8 cellular contexts compared by ENCODE assay signal in genomic region chr15:74374648-74375302, GRCh38. TPM values are rescaled to one million over a fixed set of nuclear protein-coding genes. Genes with fewer than 3 reads are reported as not detected.
DNase-seq lines count a peak whose midpoint lies in the region; TF ChIP-seq lines count a peak whose summit lies in the region.

No MANE protein-coding gene starts in this region.

- no peak overlapping the region for H3K9ac ChIP-seq in HUES48 (ENCODE audit: low read depth, low read length)

- H3K27me3 ChIP-seq in HUES48 (ENCODE audit: control insufficient read depth, insufficient read depth, low read length) (peaks cover 5% of the 10 kb centered on the region; the same call in 1 of the 2 replicates), dorsolateral prefrontal cortex (no peaks in the 10 kb centered on the region), ovary (no peaks in the 10 kb centered on the region)

- TF ChIP-seq CTCF in GM12875 (IDR thresholded peaks at IDR 0.05; ENCODE audit: borderline replicate concordance, insufficient read depth, low read depth, low read length) (peak; percentile 13; the same call in 1 of the 2 replicates), dorsolateral prefrontal cortex (IDR thresholded peaks at IDR 0.05 in 54 of 56, conservative IDR thresholded peaks at IDR 0.05 in 2 of 56; ENCODE audit: low read depth in 1 of 56, partially characterized antibody in 56 of 56) (no peak), ovary (IDR thresholded peaks at IDR 0.05) (no peak)

- WGBS in ovary, 3 donors, result 23% methylated on average over 11 of the region's 11 CpGs

- no peak for DNase-seq in dorsolateral prefrontal cortex
- no peak for DNase-seq in ovary
- no peak for DNase-seq in pons (ENCODE audit: low spot score)
- DNase-seq in NCI-H2081 treated with DMSO at 0.1 percent for 48 hours (lab: John Stamatoyannopoulos, UW), result no peak
- DNase-seq in nucleus accumbens (lab: John Stamatoyannopoulos, UW), result no peak
- DNase-seq in NCI-H1436 treated with DMSO at 0.1 percent for 48 hours (lab: John Stamatoyannopoulos, UW), result no peak

- peaks cover 8% of the 10 kb centered on the region for H3K4me1 ChIP-seq in HUES48 (ENCODE audit: control insufficient read depth, insufficient read depth, low read length)
- H3K4me1 ChIP-seq in ovary (ENCODE audit: insufficient read depth), result peaks cover 3% of the 10 kb centered on the region

- H3K36me3 ChIP-seq in HUES48 (ENCODE audit: control insufficient read depth, insufficient read depth, low read length) (no peaks in the 10 kb centered on the region), ovary (no peaks in the 10 kb centered on the region)

- no peak overlapping the region for H3K27ac ChIP-seq in HUES48 (ENCODE audit: low read depth, low read length)
- peak overlapping the region in 2 of 59 donors; percentile 57 to 69 for H3K27ac ChIP-seq in dorsolateral prefrontal cortex
- no peak overlapping the region for H3K27ac ChIP-seq in ovary

- no peak for TF ChIP-seq POLR2A in ovary (IDR thresholded peaks at IDR 0.05)

- intact Hi-C loops in dorsolateral prefrontal cortex (cut with DNase I), result loop anchor here (2.0 to 10.0 kb wide), 7 partner anchors 114 to 580 kb away; partner anchors contain the start of genes ARID3B (in 1 of the 2) and RPP25 (in 1 of the 2)
- intact Hi-C loops in ovary (cut with DNase I), result loop anchor here in 3 of 4 donors (2.0 to 10.0 kb wide), 5 partner anchors 62 to 393 kb away; no protein-coding TSS in a partner anchor

- H3K4me3 ChIP-seq in GM12875 (ENCODE audit: low read depth, low read length) (no peak overlapping the region), HUES48 (ENCODE audit: low read depth, low read length) (peak overlapping the region; percentile 80), dorsolateral prefrontal cortex (peak overlapping the region; percentile 48 to 91 (median 72)), ovary (peak overlapping the region; percentile 57)

- no peak for TF ChIP-seq EP300 in ovary (IDR thresholded peaks at IDR 0.05)

- H3K9me3 ChIP-seq in HUES48 (ENCODE audit: control insufficient read depth, insufficient read depth, low read length), result no peaks in the 10 kb centered on the region
- H3K9me3 ChIP-seq in ovary, result no peaks in the 10 kb centered on the region

RNA-seq across cellular contexts. Expression of gene CYP11A1, which starts 7.3 kb away (rescaled TPM):
- total RNA-seq in dorsolateral prefrontal cortex, result 1 to 10 TPM in 106 of 120 experiments, under 1 TPM in 14; 0.37 to 5.5 (median 2.0) TPM
- 10 to 100 TPM; 19.9 to 61.3 (median 32.3) TPM for total RNA-seq in ovary
- polyA plus RNA-seq in ovary, result 1,000 to 10,000 TPM in 1 of 2 donors, 10 to 100 TPM in 1; 30.1 to 1,902 TPM

RNA-seq across cellular contexts. Expression of gene SEMA7A, which starts 59.0 kb away (rescaled TPM):
- 100 to 1,000 TPM in 2 of 120 experiments, 10 to 100 TPM in 118; 34.1 to 116 (median 63.6) TPM for total RNA-seq in dorsolateral prefrontal cortex
- total RNA-seq in ovary, result 10 to 100 TPM in 3 of 7 donors, 1 to 10 TPM in 4; 3.2 to 10.1 (median 8.3) TPM
- 10 to 100 TPM in 1 of 2 donors, 1 to 10 TPM in 1; 9.0 to 98.6 TPM for polyA plus RNA-seq in ovary
